ENCODE assay signal across 8 cellular contexts in the genomic region with DNA sequence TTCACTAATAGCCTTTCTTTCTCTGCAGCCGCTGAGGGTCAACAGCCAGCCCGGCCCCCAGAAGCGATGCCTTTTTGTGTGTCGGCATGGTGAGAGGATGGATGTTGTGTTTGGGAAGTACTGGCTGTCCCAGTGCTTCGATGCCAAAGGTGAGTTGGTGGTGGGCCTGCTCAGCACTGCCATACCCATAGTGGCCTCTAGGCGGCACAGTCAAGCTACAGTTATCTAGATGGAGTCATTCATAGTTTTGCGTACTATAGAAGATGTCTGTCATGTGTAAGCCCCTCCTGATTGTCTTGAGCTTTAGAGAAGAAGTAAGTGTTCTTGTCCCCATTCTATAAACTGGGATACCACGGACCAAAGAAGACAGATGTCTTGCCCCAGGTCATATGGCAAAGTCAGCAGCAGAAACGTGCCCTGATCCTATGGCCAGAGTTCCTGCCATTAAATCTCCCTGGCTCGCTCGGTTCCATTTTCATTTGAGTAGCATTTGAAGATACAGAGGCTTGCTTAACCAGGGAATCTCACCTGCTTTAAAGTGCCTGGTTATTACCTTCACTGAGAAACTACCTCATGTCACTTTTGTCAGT. TPM values are rescaled to one million over a fixed set of nuclear protein-coding genes. Genes with fewer than 3 reads are reported as not detected.
DNase-seq lines count a peak whose midpoint lies in the region; ATAC-seq and TF ChIP-seq lines count a peak whose summit lies in the region.

No MANE protein-coding gene starts in this region.

- H3K4me3 ChIP-seq in PC-3 (ENCODE audit: low read length), result no peak overlapping the region

- TF ChIP-seq CTCF in GM13976 (IDR thresholded peaks at IDR 0.05; ENCODE audit: borderline replicate concordance, control extremely low read depth, extremely low read depth, insufficient read depth, missing control alignments) (peak; percentile 85), PC-3 (conservative IDR thresholded peaks at IDR 0.05; ENCODE audit: low read depth, low read length) (peak; percentile 98)

- ATAC-seq in HG02870 (IDR thresholded peaks at IDR 0.05; ENCODE audit: unreplicated experiment), result peak; percentile 67
- peak; percentile 69 for ATAC-seq in PC-3

- no peaks in the 10 kb centered on the region for H4K20me1 ChIP-seq in PC-3 (ENCODE audit: low read length)

- peaks cover 35% of the 10 kb centered on the region for H3K36me3 ChIP-seq in PC-3 (ENCODE audit: low read depth, low read length)

- no TSS peak for BruUV-seq in PC-3 (replicated peaks; lab: Mats Ljungman, UMichigan)

- in situ Hi-C loops in GM13976 (cut with MboI; ENCODE audit: low sequenced_read_pairs, unreplicated experiment), result loop anchor here (5.0 kb wide), 1 partner anchor 56 kb away; no protein-coding TSS in a partner anchor

- no peaks in the 10 kb centered on the region for H3K9me3 ChIP-seq in PC-3 (ENCODE audit: low read length)

- no peak overlapping the region for H3K9ac ChIP-seq in PC-3 (ENCODE audit: low read length)

- DNase-seq in GM13976 (ENCODE audit: low spot score), result peak; percentile 67
- DNase-seq in PC-3, result peak; percentile 79
- DNase-seq in activated T-helper 1 cell treated with Interleukin-2 at 50 U/mL for 16 hours (ENCODE audit: low read depth), result peak; percentile 30
- peak; percentile 44 for DNase-seq in glomerular visceral epithelial cell (ENCODE audit: extremely low spot score)
- peak; percentile 34 to 65 for DNase-seq in stimulated activated CD4-positive, alpha-beta T cell treated with anti-CD3 and anti-CD28 coated beads, Interleukin-12 subunit alpha, Interleukin-12 subunit beta, amount 100 ng/mL, for 24 hours (ENCODE audit: low read depth in 2 of 2)
- no peak for DNase-seq in DMS79 treated with DMSO at 0.1 percent for 48 hours (lab: John Stamatoyannopoulos, UW)
- no peak for DNase-seq in medulla oblongata (ENCODE audit: extremely low spot score)

- H3K27me3 ChIP-seq in PC-3 (ENCODE audit: low read length), result no peaks in the 10 kb centered on the region

- POLR2A ChIA-PET in PC-3 (lab: Charles Lee; ENCODE audit: unreplicated experiment), result no interaction called here

- no peak overlapping the region for H2AFZ ChIP-seq in PC-3 (ENCODE audit: low read length)

- H3F3A ChIP-seq in PC-3 (ENCODE audit: low read length, unreplicated experiment), result no peaks in the 10 kb centered on the region

- H3K4me2 ChIP-seq in PC-3 (ENCODE audit: low read length), result no peak overlapping the region

- no peak overlapping the region for H3K27ac ChIP-seq in PC-3 (ENCODE audit: low read length)

- peaks cover 8% of the 10 kb centered on the region; the same call in 1 of the 2 replicates for H3K4me1 ChIP-seq in PC-3 (ENCODE audit: insufficient read depth, low read length)

- H3K79me2 ChIP-seq in PC-3 (ENCODE audit: low read length), result no peaks in the 10 kb centered on the region

- CTCF ChIA-PET in PC-3 (lab: Charles Lee), result interaction anchor here (0.5 to 1.3 kb wide), 4 partner anchors 17 to 250 kb away, joined by 3 to 11 read pairs (median 3); no protein-coding TSS in a partner anchor

- intact Hi-C loops in PC-3 (cut with micrococcal nuclease), result loop anchor here (1.0 kb wide), 1 partner anchor 58 kb away; no protein-coding TSS in a partner anchor

- no peaks in the 10 kb centered on the region for H3K9me2 ChIP-seq in PC-3 (replicated peaks; ENCODE audit: low read length)

RNA-seq across cellular contexts. Expression of a gene that starts 42.1 kb away (rescaled TPM):
- not detected in 2 replicates for total RNA-seq in PC-3 (2014; rRNA removed)

Comparison
In these comparisons a context has a peak if more than half of its experiments do, and no peak if none do; other contexts are left out.
1. DNase-seq: peak in GM13976 (single experiment), PC-3 (single experiment), activated T-helper 1 cell treated with Interleukin-2 at 50 U/mL for 16 hours (single experiment), glomerular visceral epithelial cell (single experiment) and stimulated activated CD4-positive, alpha-beta T cell treated with anti-CD3 and anti-CD28 coated beads, Interleukin-12 subunit alpha, Interleukin-12 subunit beta, amount 100 ng/mL, for 24 hours (2 of 2); none in DMS79 treated with DMSO at 0.1 percent for 48 hours (single experiment) and medulla oblongata (single experiment).